In the genomic region with DNA sequence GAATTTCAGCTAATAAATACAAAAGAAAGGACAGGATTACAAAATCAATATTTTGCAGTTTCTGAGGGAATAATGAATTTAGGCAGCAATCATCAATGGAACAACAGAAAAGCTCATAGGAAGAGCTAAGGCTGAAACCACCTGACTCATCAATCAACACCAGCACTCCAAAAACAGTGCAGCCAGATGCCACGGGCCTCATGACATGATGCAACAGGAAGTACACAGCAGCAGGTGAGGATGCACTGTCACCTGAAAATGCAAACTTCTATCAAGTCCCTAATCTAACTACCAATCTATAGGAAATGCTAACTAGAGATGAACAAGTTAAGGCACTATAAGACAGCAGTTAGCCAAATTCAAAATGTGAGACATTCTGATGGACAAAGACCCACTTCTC, we compare ENCODE assay signal across 11 cellular contexts. TPM values are rescaled to one million over a fixed set of nuclear protein-coding genes. Genes with fewer than 3 reads are reported as not detected.
DNase-seq lines count a peak whose midpoint lies in the region; ATAC-seq, FAIRE-seq and TF ChIP-seq lines count a peak whose summit lies in the region.
"Had no signal": no experiment of that assay in that cellular context is flagged by ENCODE, and none has a peak within 500 bp of the region (broad histone marks: within the 10 kb centered on the region; RNA-seq: fewer than 3 reads in every experiment).

No MANE protein-coding gene starts in this region.

- H3K36me3 Mint-ChIP-seq in activated CD8-positive, alpha-beta memory T cell treated with anti-CD3 and anti-CD28 coated beads, Interleukin-2, amount 10 ng/mL, durations not matched to agents 7 days and 5 days = peaks cover 55% of the 10 kb centered on the region

- peak; percentile 61 for DNase-seq in activated CD8-positive, alpha-beta memory T cell treated with anti-CD3 and anti-CD28 coated beads, Interleukin-2, amount 10 ng/mL, durations not matched to agents 7 days and 5 days
- no peak for DNase-seq in activated CD8-positive, alpha-beta memory T cell treated with anti-CD3 and anti-CD28 coated beads, Interleukin-2, amount 50 U/mL, for 48 hours
- DNase-seq in NCI-H774 (lab: John Stamatoyannopoulos, UW) (peak; percentile 6), hippocampal formation (lab: John Stamatoyannopoulos, UW) (no peak), HTR-8/SVneo (ENCODE audit: insufficient read length, low spot score) (no peak), NCI-H82 (lab: John Stamatoyannopoulos, UW) (no peak)
- peak; percentile 16 for DNase-seq in activated effector memory CD4-positive, alpha-beta T cell treated with Interleukin-2 at 50 U/mL for 16 hours

- H3K9me3 Mint-ChIP-seq in activated CD8-positive, alpha-beta memory T cell treated with anti-CD3 and anti-CD28 coated beads, Interleukin-2, amount 10 ng/mL, durations not matched to agents 7 days and 5 days (ENCODE audit: low read depth) = no peaks in the 10 kb centered on the region
- H3K9me3 Mint-ChIP-seq: central memory CD8-positive, alpha-beta T cell had no signal

- H3K4me3 ChIP-seq in neutrophil (ENCODE audit: low read depth in 1 of 2, low read length in 1 of 2) = peak overlapping the region in 1 of 2 experiments; percentile 2

- TF ChIP-seq CTCF in neutrophil (IDR thresholded peaks at IDR 0.05) = no peak

- H3K27me3 Mint-ChIP-seq in activated CD8-positive, alpha-beta memory T cell treated with anti-CD3 and anti-CD28 coated beads, Interleukin-2, amount 10 ng/mL, durations not matched to agents 7 days and 5 days = no peaks in the 10 kb centered on the region
- H3K27me3 Mint-ChIP-seq: central memory CD8-positive, alpha-beta T cell had no signal

- peaks cover 35 to 38% of the 10 kb centered on the region in 2 experiments for H3K4me1 ChIP-seq in neutrophil (ENCODE audit: control insufficient read depth in 1 of 2, insufficient read depth in 1 of 2, low read depth in 1 of 2, low read length in 1 of 2)

- no peaks in the 10 kb centered on the region for H3K9me3 ChIP-seq in neutrophil

- H3K4me1 Mint-ChIP-seq in activated CD8-positive, alpha-beta memory T cell treated with anti-CD3 and anti-CD28 coated beads, Interleukin-2, amount 10 ng/mL, durations not matched to agents 7 days and 5 days = peaks cover 17% of the 10 kb centered on the region

- H3K27ac ChIP-seq in neutrophil = peak overlapping the region; percentile 74
- H3K27ac ChIP-seq: parathyroid adenoma had no signal

- H3K4me3 Mint-ChIP-seq in activated CD8-positive, alpha-beta memory T cell treated with anti-CD3 and anti-CD28 coated beads, Interleukin-2, amount 10 ng/mL, durations not matched to agents 7 days and 5 days = no peak overlapping the region
- H3K4me3 Mint-ChIP-seq: central memory CD8-positive, alpha-beta T cell had no signal

- CTCF ChIA-PET in activated CD8-positive, alpha-beta memory T cell treated with anti-CD3 and anti-CD28 coated beads, Interleukin-2, amount 10 ng/mL, durations not matched to agents 7 days and 5 days (lab: Charles Lee) = no interaction called here

- H3K27ac Mint-ChIP-seq in activated CD8-positive, alpha-beta memory T cell treated with anti-CD3 and anti-CD28 coated beads, Interleukin-2, amount 10 ng/mL, durations not matched to agents 7 days and 5 days = peak overlapping the region; percentile 73

- no peaks in the 10 kb centered on the region for H3K27me3 ChIP-seq in neutrophil

- FAIRE-seq in HTR-8/SVneo (lab: Jason Lieb, UNC) = no peak
- FAIRE-seq: H54 had no signal

- peaks cover 54% of the 10 kb centered on the region for H3K36me3 ChIP-seq in neutrophil

- ATAC-seq in activated CD8-positive, alpha-beta memory T cell treated with anti-CD3 and anti-CD28 coated beads, Interleukin-2, amount 10 ng/mL, durations not matched to agents 7 days and 5 days = peak; percentile 78

RNA-seq across cellular contexts. Expression of gene GNS, which starts 21.7 kb away (rescaled TPM):
- 10 to 100 TPM; 24.1 to 25.4 TPM for total RNA-seq in activated CD8-positive, alpha-beta memory T cell treated with anti-CD3 and anti-CD28 coated beads, Interleukin-2, amount 10 ng/mL, durations not matched to agents 7 days and 5 days

Comparison
In these comparisons a context has a peak if more than half of its experiments do, and no peak if none do; other contexts are left out.
1. DNase-seq: peak in activated CD8-positive, alpha-beta memory T cell treated with anti-CD3 and anti-CD28 coated beads, Interleukin-2, amount 10 ng/mL, durations not matched to agents 7 days and 5 days (single experiment), NCI-H774 (single experiment) and activated effector memory CD4-positive, alpha-beta T cell treated with Interleukin-2 at 50 U/mL for 16 hours (single experiment); none in activated CD8-positive, alpha-beta memory T cell treated with anti-CD3 and anti-CD28 coated beads, Interleukin-2, amount 50 U/mL, for 48 hours (single experiment), hippocampal formation (0 of 2), HTR-8/SVneo (single experiment) and NCI-H82 (single experiment).